23 cellular contexts compared by ENCODE assay signal in genomic region chr11:111173221-111173620, GRCh38.
"Had no signal": no experiment of that assay in that cellular context is flagged by ENCODE, and none has a peak within 500 bp of the region (broad histone marks: within the 10 kb centered on the region; RNA-seq: fewer than 3 reads in every experiment).

No MANE protein-coding gene starts in this region.

- H3K27ac ChIP-seq: VCaP had no signal

- H3K4me1 Mint-ChIP-seq: activated naive CD4-positive, alpha-beta T cell treated with anti-CD3 and anti-CD28 coated beads, Interleukin-2, amount 10 ng/mL, durations not matched to agents 7 days and 5 days; activated naive CD8-positive, alpha-beta T cell treated with anti-CD3 and anti-CD28 coated beads for 36 hours; central memory CD8-positive, alpha-beta T cell had no signal

- H3K9me3 Mint-ChIP-seq: activated CD8-positive, alpha-beta T cell treated with anti-CD3 and anti-CD28 coated beads for 36 hours; activated naive CD4-positive, alpha-beta T cell treated with anti-CD3 and anti-CD28 coated beads, Interleukin-2, amount 10 ng/mL, durations not matched to agents 7 days and 5 days; activated naive CD8-positive, alpha-beta T cell treated with anti-CD3 and anti-CD28 coated beads for 36 hours; activated T-cell treated with anti-CD3 and anti-CD28 coated beads, Interleukin-2, amount 50 U/mL, for 72 hours; activated T-helper 2 cell treated with anti-CD3 and anti-CD28 coated beads, Interferon-gamma antibody, Interleukin-2, Interleukin-4, amounts not matched to agents 10 μg/mL and 5 μg/mL and 100 μg/mL, durations not matched to agents 14 hours and 24 hours and 36 hours; brain; central memory CD8-positive, alpha-beta T cell; T-cell had no signal

- DNase-seq: activated CD4-positive, alpha-beta T cell treated with anti-CD3 and anti-CD28 coated beads for 4 hours; activated CD8-positive, alpha-beta memory T cell treated with anti-CD3 and anti-CD28 coated beads, Interleukin-2, amount 50 U/mL, for 4 hours; activated CD8-positive, alpha-beta T cell treated with anti-CD3 and anti-CD28 coated beads for 36 hours; activated gamma-delta T cell treated with Interleukin-2 at 50 U/mL for 16 hours; activated naive CD4-positive, alpha-beta T cell treated with anti-CD3 and anti-CD28 coated beads, Interleukin-2, amount 10 ng/mL, durations not matched to agents 7 days and 5 days; activated naive CD8-positive, alpha-beta T cell treated with anti-CD3 and anti-CD28 coated beads for 36 hours; activated T-cell treated with anti-CD3 and anti-CD28 coated beads, Interleukin-2, amount 50 U/mL, for 72 hours; Karpas-422; MM.1S; NCI-H1105; NCI-H1436; NCI-H1694 treated with DMSO at 0.1 percent for 48 hours; NCI-H2081; NCI-H510A treated with DMSO at 0.1 percent for 48 hours; NCI-H69; PC-3; SHP77; T-cell had no signal

- H3K36me3 Mint-ChIP-seq: activated naive CD4-positive, alpha-beta T cell treated with anti-CD3 and anti-CD28 coated beads, Interleukin-2, amount 10 ng/mL, durations not matched to agents 7 days and 5 days; activated naive CD8-positive, alpha-beta T cell treated with anti-CD3 and anti-CD28 coated beads for 36 hours; brain; T-cell had no signal

- H3K4me3 Mint-ChIP-seq: activated CD8-positive, alpha-beta T cell treated with anti-CD3 and anti-CD28 coated beads for 36 hours; activated naive CD4-positive, alpha-beta T cell treated with anti-CD3 and anti-CD28 coated beads, Interleukin-2, amount 10 ng/mL, durations not matched to agents 7 days and 5 days; activated naive CD8-positive, alpha-beta T cell treated with anti-CD3 and anti-CD28 coated beads for 36 hours; activated T-cell treated with anti-CD3 and anti-CD28 coated beads, Interleukin-2, amount 50 U/mL, for 72 hours; brain; central memory CD8-positive, alpha-beta T cell; T-cell had no signal

- H3K27ac Mint-ChIP-seq: activated CD8-positive, alpha-beta T cell treated with anti-CD3 and anti-CD28 coated beads for 36 hours; activated naive CD4-positive, alpha-beta T cell treated with anti-CD3 and anti-CD28 coated beads, Interleukin-2, amount 10 ng/mL, durations not matched to agents 7 days and 5 days; activated naive CD8-positive, alpha-beta T cell treated with anti-CD3 and anti-CD28 coated beads for 36 hours; activated T-cell treated with anti-CD3 and anti-CD28 coated beads, Interleukin-2, amount 50 U/mL, for 72 hours; activated T-helper 2 cell treated with anti-CD3 and anti-CD28 coated beads, Interferon-gamma antibody, Interleukin-2, Interleukin-4, amounts not matched to agents 10 μg/mL and 5 μg/mL and 100 μg/mL, durations not matched to agents 14 hours and 24 hours and 36 hours; T-cell had no signal

- ATAC-seq: activated CD4-positive, CD25-positive, alpha-beta regulatory T cell treated with anti-CD3 and anti-CD28 coated beads, Interleukin-2, amount 50 U/mL, for 24 hours; activated CD8-positive, alpha-beta T cell treated with anti-CD3 and anti-CD28 coated beads for 36 hours; activated T-cell treated with anti-CD3 and anti-CD28 coated beads, Interleukin-2, amount 50 U/mL, for 72 hours; PC-3; T-cell had no signal

- H3K27me3 Mint-ChIP-seq: activated CD8-positive, alpha-beta T cell treated with anti-CD3 and anti-CD28 coated beads for 36 hours; activated naive CD4-positive, alpha-beta T cell treated with anti-CD3 and anti-CD28 coated beads, Interleukin-2, amount 10 ng/mL, durations not matched to agents 7 days and 5 days; activated naive CD8-positive, alpha-beta T cell treated with anti-CD3 and anti-CD28 coated beads for 36 hours; central memory CD8-positive, alpha-beta T cell; T-cell had no signal
